Comparison of ENCODE assay signal across 8 cellular contexts in the genomic region with DNA sequence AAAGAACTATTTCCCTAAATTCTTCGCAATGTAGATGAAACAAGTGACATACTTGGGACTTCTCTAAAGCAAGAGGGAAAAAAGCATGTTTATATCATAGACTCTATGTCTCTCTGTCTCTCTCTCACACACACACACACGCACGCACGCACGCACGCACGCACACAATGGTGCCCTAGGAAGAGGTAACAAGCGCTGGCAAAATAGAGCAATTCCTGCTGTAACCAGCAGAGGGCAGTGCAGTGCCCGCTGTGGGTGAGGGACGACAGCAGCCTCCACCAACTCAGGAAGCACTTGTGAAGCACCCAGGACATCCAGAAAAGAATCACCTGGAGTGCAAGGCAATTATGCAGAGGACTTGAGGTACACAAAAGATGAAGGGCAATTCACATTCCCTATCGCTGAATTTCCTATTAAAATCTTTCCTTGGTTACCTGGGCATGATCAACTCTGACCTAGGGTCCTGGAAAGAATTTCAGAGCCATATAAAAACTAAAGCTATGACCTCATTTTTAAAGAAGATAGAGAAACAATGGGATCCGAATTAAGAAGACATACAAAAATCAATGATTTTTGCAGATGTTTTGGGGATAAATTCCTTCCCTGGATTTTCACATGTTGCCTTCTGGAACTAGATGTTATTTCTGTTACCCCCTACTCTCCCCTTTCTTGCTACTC.
DNase-seq lines count a peak whose midpoint lies in the region; ATAC-seq lines count a peak whose summit lies in the region.

No MANE protein-coding gene starts in this region.

- H3K4me3 ChIP-seq in aorta (ENCODE audit: low read length in 2 of 2) = no peak overlapping the region

- intact Hi-C loops in posterior cingulate gyrus (cut with DNase I) (no loop called here), aorta (cut with DNase I) (no loop called here)

- H3K36me3 ChIP-seq in aorta (ENCODE audit: control insufficient read depth in 1 of 2, insufficient read depth in 2 of 2, low read length in 1 of 2) = no peaks in the 10 kb centered on the region

- ATAC-seq in GM21515 (IDR thresholded peaks at IDR 0.05; ENCODE audit: unreplicated experiment) (peak; percentile 94), aorta (ENCODE audit: low FRiP score) (no peak)

- H3K27me3 ChIP-seq in aorta (ENCODE audit: control insufficient read depth in 1 of 2, insufficient read depth in 2 of 2, low read length in 1 of 2) = no peaks in the 10 kb centered on the region

- peaks cover 0 to 3% of the 10 kb centered on the region in 2 donors for H3K4me1 ChIP-seq in aorta (ENCODE audit: control insufficient read depth in 1 of 2, insufficient read depth in 2 of 2, low read length in 2 of 2)

- no peaks in the 10 kb centered on the region for H3K9me3 ChIP-seq in aorta (ENCODE audit: control insufficient read depth, low read length)

- 39 to 40% methylated on average over 12 of the region's 12 CpGs for WGBS in aorta, 2 donors

- H3K27ac ChIP-seq in aorta (ENCODE audit: low read depth in 1 of 2, low read length in 2 of 2) = no peak overlapping the region

- DNase-seq in Daoy (ENCODE audit: low read depth) (peak; percentile 74), HS-5 (ENCODE audit: low read depth) (peak; percentile 10), NOMO-1 treated with dmso at 0.1 percent for 144 hours (lab: John Stamatoyannopoulos, UW; ENCODE audit: unreplicated experiment) (peak; percentile 2), activated T-helper 1 cell treated with Interleukin-2 at 50 U/mL for 16 hours (ENCODE audit: low read depth) (peak; percentile 19), foreskin melanocyte (peak; percentile 69), posterior cingulate gyrus (peak in 8 of 10 donors; percentile 8 to 84 (median 59)), aorta (peak; percentile 46 to 84)

Comparison
In these comparisons a context has a peak if more than half of its experiments do, and no peak if none do; other contexts are left out.
1. DNase-seq: peak in every context shown above with its lines; median percentile 74 in Daoy; 69 in foreskin melanocyte; 65 in aorta; 59 in posterior cingulate gyrus; 19 in activated T-helper 1 cell treated with Interleukin-2 at 50 U/mL for 16 hours; 10 in HS-5; 2 in NOMO-1 treated with dmso at 0.1 percent for 144 hours.